14 cellular contexts compared by ENCODE assay signal in the genomic region with DNA sequence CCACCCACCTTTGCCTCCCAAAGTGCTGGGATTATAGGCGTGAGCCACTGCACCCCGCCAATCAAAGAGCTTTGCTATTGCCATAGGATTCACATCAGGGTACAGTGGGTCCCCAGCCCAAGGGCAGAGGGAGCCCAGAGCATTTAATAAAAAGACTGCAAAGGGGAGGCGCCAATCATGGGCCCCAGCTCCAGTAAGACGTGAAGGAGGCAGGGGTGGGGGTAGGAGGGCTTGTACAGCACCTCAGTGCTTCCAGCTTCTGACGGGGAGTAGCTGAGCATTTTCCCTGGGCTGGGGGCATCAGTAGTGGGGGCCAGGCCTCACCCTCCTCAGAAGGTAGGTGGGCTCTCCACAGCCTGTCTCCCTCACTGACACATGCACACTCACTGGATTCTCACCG. TPM values are rescaled to one million over a fixed set of nuclear protein-coding genes. Genes with fewer than 3 reads are reported as not detected.
DNase-seq lines count a peak whose midpoint lies in the region; ATAC-seq and TF ChIP-seq lines count a peak whose summit lies in the region.
"Had no signal": no experiment of that assay in that cellular context is flagged by ENCODE, and none has a peak within 500 bp of the region (broad histone marks: within the 10 kb centered on the region; RNA-seq: fewer than 3 reads in every experiment).

No MANE protein-coding gene starts in this region.

- ATAC-seq in left cardiac atrium: no peak
- no peak for ATAC-seq in SK-N-SH treated with all-trans-retinoic acid at 6 μM for 48 hours
- ATAC-seq in upper lobe of left lung (ENCODE audit: low FRiP score in 2 of 2): no peak

- no peak for TF ChIP-seq CTCF in SU-DHL-6 (IDR thresholded peaks at IDR 0.05; ENCODE audit: insufficient read depth, low read length, poor library complexity, severe bottlenecking)
- no peak for TF ChIP-seq CTCF in right atrium auricular region (IDR thresholded peaks at IDR 0.05)
- no peak for TF ChIP-seq CTCF in suprapubic skin (IDR thresholded peaks at IDR 0.05)
- no peak for TF ChIP-seq CTCF in upper lobe of left lung (IDR thresholded peaks at IDR 0.05)

- H3K36me3 ChIP-seq in SU-DHL-6 (ENCODE audit: low read length) (no peaks in the 10 kb centered on the region), right atrium auricular region (no peaks in the 10 kb centered on the region), suprapubic skin (no peaks in the 10 kb centered on the region), upper lobe of left lung (no peaks in the 10 kb centered on the region)
- H3K36me3 ChIP-seq: ascending aorta, BE2C had no signal

- H3K27me3 ChIP-seq in SU-DHL-6 (ENCODE audit: low read length) (no peaks in the 10 kb centered on the region), right atrium auricular region (no peaks in the 10 kb centered on the region), suprapubic skin (no peaks in the 10 kb centered on the region), upper lobe of left lung (no peaks in the 10 kb centered on the region)
- H3K27me3 ChIP-seq: ascending aorta had no signal

- no peaks in the 10 kb centered on the region for H4K20me1 ChIP-seq in SU-DHL-6 (ENCODE audit: low read depth, low read length)

- WGBS in suprapubic skin: 90% methylated on average over 6 of the region's 6 CpGs
- 80 to 88% methylated on average over 6 of the region's 6 CpGs for WGBS in upper lobe of left lung, 2 donors

- H3K79me2 ChIP-seq in SU-DHL-6 (ENCODE audit: insufficient read depth, low read length): peaks cover 25% of the 10 kb centered on the region

- DNase-seq in left cardiac atrium: peak; percentile 17
- DNase-seq in cardiac septum (ENCODE audit: low spot score): no peak
- no peak for DNase-seq in right atrium auricular region (ENCODE audit: low spot score)
- DNase-seq in suprapubic skin (ENCODE audit: low spot score in 2 of 2): no peak
- no peak for DNase-seq in Kasumi-1 (lab: John Stamatoyannopoulos, UW)
- no peak for DNase-seq in upper lobe of left lung
- DNase-seq: activated CD4-positive, alpha-beta T cell treated with anti-CD3 and anti-CD28 coated beads, Interleukin-2, amount 50 U/mL, for 4 hours; BE2C; GF-D8; NCI-H1105 had no signal

- H3K4me2 ChIP-seq in SU-DHL-6 (ENCODE audit: low read depth, low read length, poor library complexity, severe bottlenecking): peak overlapping the region; percentile 87

- TF ChIP-seq POLR2A in suprapubic skin (IDR thresholded peaks at IDR 0.05) (no peak), upper lobe of left lung (IDR thresholded peaks at IDR 0.05) (no peak)

- peaks cover 36% of the 10 kb centered on the region for H3F3A ChIP-seq in SU-DHL-6 (ENCODE audit: insufficient read depth)

- no peaks in the 10 kb centered on the region for H3K9me2 ChIP-seq in SU-DHL-6 (replicated peaks; ENCODE audit: insufficient read depth, low read length)

- no peaks in the 10 kb centered on the region for H3K9me3 ChIP-seq in SU-DHL-6 (ENCODE audit: insufficient read depth, low read length)
- no peaks in the 10 kb centered on the region for H3K9me3 ChIP-seq in right atrium auricular region
- no peaks in the 10 kb centered on the region for H3K9me3 ChIP-seq in suprapubic skin
- H3K9me3 ChIP-seq in upper lobe of left lung: no peaks in the 10 kb centered on the region
- H3K9me3 ChIP-seq: ascending aorta, BE2C had no signal

- H3K9ac ChIP-seq in SU-DHL-6 (ENCODE audit: low read length): peak overlapping the region; percentile 86
- H3K9ac ChIP-seq: GM23248 had no signal

- TF ChIP-seq EP300 in suprapubic skin (IDR thresholded peaks at IDR 0.05) (no peak), upper lobe of left lung (IDR thresholded peaks at IDR 0.05) (no peak)

- H3K27ac ChIP-seq in SU-DHL-6 (ENCODE audit: low read depth, low read length) (peak overlapping the region; percentile 93), right atrium auricular region (peak overlapping the region in 1 of 2 donors; percentile 87), suprapubic skin (no peak overlapping the region), upper lobe of left lung (no peak overlapping the region)
- H3K27ac ChIP-seq: GM23248 had no signal

- no peak overlapping the region for H2AFZ ChIP-seq in SU-DHL-6 (ENCODE audit: low read depth, low read length, severe bottlenecking)
- H2AFZ ChIP-seq: GM23248 had no signal

- intact Hi-C loops in left cardiac atrium (cut with DNase I): no loop called here
- intact Hi-C loops in cardiac septum (cut with DNase I): no loop called here

- H3K4me1 ChIP-seq in right atrium auricular region (peaks cover 0 to 60% of the 10 kb centered on the region in 2 donors), suprapubic skin (peaks cover 39% of the 10 kb centered on the region), upper lobe of left lung (peaks cover 20 to 51% (median 36%) of the 10 kb centered on the region in 4 donors)
- H3K4me1 ChIP-seq: BE2C had no signal

- H3K4me3 ChIP-seq in SU-DHL-6 (ENCODE audit: insufficient read depth, low read length, poor library complexity, severe bottlenecking) (peak overlapping the region; percentile 87), right atrium auricular region (peak overlapping the region; percentile 70 to 85), suprapubic skin (peak overlapping the region; percentile 80), upper lobe of left lung (no peak overlapping the region)
- H3K4me3 ChIP-seq: GM23248 had no signal

TF ChIP-seq in SK-N-SH treated with all-trans-retinoic acid at 6 μM for 48 hours, 23 proteins besides CTCF, POLR2A, EP300 and RAD21 (continues in another document):
- no peak for TF ChIP-seq ZNF70 (CRISPR knock-in tag; IDR thresholded peaks at IDR 0.05)
- no peak for TF ChIP-seq TCF4 (CRISPR knock-in tag; IDR thresholded peaks at IDR 0.05; ENCODE audit: borderline replicate concordance)
- no peak for TF ChIP-seq RARB (CRISPR knock-in tag; IDR thresholded peaks at IDR 0.05)
- TF ChIP-seq, protein P1, sequence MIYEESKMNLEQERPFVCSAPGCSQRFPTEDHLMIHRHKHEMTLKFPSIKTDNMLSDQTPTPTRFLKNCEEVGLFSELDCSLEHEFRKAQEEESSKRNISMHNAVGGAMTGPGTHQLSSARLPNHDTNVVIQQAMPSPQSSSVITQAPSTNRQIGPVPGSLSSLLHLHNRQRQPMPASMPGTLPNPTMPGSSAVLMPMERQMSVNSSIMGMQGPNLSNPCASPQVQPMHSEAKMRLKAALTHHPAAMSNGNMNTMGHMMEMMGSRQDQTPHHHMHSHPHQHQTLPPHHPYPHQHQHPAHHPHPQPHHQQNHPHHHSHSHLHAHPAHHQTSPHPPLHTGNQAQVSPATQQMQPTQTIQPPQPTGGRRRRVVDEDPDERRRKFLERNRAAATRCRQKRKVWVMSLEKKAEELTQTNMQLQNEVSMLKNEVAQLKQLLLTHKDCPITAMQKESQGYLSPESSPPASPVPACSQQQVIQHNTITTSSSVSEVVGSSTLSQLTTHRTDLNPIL (CRISPR knock-in tag; IDR thresholded peaks at IDR 0.05; ENCODE audit: low read depth): no peak
- no peak for TF ChIP-seq SNAI2 (CRISPR knock-in tag; IDR thresholded peaks at IDR 0.05)
- no peak for TF ChIP-seq ZC3H10 (CRISPR knock-in tag; IDR thresholded peaks at IDR 0.05)
- no peak for TF ChIP-seq ZNF565 (CRISPR knock-in tag; conservative IDR thresholded peaks at IDR 0.05; ENCODE audit: low read depth)
- no peak for TF ChIP-seq ZNF8 (CRISPR knock-in tag; IDR thresholded peaks at IDR 0.05)
- TF ChIP-seq, protein P2, sequence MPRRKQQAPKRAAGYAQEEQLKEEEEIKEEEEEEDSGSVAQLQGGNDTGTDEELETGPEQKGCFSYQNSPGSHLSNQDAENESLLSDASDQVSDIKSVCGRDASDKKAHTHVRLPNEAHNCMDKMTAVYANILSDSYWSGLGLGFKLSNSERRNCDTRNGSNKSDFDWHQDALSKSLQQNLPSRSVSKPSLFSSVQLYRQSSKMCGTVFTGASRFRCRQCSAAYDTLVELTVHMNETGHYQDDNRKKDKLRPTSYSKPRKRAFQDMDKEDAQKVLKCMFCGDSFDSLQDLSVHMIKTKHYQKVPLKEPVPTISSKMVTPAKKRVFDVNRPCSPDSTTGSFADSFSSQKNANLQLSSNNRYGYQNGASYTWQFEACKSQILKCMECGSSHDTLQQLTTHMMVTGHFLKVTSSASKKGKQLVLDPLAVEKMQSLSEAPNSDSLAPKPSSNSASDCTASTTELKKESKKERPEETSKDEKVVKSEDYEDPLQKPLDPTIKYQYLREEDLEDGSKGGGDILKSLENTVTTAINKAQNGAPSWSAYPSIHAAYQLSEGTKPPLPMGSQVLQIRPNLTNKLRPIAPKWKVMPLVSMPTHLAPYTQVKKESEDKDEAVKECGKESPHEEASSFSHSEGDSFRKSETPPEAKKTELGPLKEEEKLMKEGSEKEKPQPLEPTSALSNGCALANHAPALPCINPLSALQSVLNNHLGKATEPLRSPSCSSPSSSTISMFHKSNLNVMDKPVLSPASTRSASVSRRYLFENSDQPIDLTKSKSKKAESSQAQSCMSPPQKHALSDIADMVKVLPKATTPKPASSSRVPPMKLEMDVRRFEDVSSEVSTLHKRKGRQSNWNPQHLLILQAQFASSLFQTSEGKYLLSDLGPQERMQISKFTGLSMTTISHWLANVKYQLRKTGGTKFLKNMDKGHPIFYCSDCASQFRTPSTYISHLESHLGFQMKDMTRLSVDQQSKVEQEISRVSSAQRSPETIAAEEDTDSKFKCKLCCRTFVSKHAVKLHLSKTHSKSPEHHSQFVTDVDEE (CRISPR knock-in tag; IDR thresholded peaks at IDR 0.05): no peak
- no peak for TF ChIP-seq OSR1 (CRISPR knock-in tag; IDR thresholded peaks at IDR 0.05)
- no peak for TF ChIP-seq ARNTL (CRISPR knock-in tag; IDR thresholded peaks at IDR 0.05; ENCODE audit: borderline replicate concordance, low read depth)
- no peak for TF ChIP-seq ISL1 (CRISPR knock-in tag; IDR thresholded peaks at IDR 0.05)
- TF ChIP-seq, protein P3, sequence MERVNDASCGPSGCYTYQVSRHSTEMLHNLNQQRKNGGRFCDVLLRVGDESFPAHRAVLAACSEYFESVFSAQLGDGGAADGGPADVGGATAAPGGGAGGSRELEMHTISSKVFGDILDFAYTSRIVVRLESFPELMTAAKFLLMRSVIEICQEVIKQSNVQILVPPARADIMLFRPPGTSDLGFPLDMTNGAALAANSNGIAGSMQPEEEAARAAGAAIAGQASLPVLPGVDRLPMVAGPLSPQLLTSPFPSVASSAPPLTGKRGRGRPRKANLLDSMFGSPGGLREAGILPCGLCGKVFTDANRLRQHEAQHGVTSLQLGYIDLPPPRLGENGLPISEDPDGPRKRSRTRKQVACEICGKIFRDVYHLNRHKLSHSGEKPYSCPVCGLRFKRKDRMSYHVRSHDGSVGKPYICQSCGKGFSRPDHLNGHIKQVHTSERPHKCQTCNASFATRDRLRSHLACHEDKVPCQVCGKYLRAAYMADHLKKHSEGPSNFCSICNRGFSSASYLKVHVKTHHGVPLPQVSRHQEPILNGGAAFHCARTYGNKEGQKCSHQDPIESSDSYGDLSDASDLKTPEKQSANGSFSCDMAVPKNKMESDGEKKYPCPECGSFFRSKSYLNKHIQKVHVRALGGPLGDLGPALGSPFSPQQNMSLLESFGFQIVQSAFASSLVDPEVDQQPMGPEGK (CRISPR knock-in tag; IDR thresholded peaks at IDR 0.05; ENCODE audit: borderline replicate concordance): no peak
- TF ChIP-seq TOX (CRISPR knock-in tag; IDR thresholded peaks at IDR 0.05; ENCODE audit: borderline replicate concordance): no peak

RNA-seq across cellular contexts. Expression of gene ADA, which starts 1.5 kb away (rescaled TPM):
- total RNA-seq in left cardiac atrium (10 to 100 TPM; 11.3 to 12.2 TPM), cardiac septum (4.1 TPM), right atrium auricular region (10 to 100 TPM in 1 of 2 donors, 1 to 10 TPM in 1; 6.3 to 16.7 TPM), suprapubic skin (1 to 10 TPM; 4.1 to 9.4 (median 7.8) TPM), upper lobe of left lung (1 to 10 TPM; 5.0 to 9.4 (median 7.2) TPM)

Comparison
In these comparisons a context has a peak if more than half of its experiments do, and no peak if none do; other contexts are left out.
1. H3K4me3 ChIP-seq: peak in SU-DHL-6 (single experiment), right atrium auricular region (2 of 2) and suprapubic skin (single experiment); none in upper lobe of left lung (0 of 4).